11 cellular contexts compared by ENCODE assay signal in genomic region chr5:36701085-36701691, GRCh38.
A peak's percentile ranks its signal among the peaks of the same experiment; 100 is the strongest.
DNase-seq lines count a peak whose midpoint lies in the region; ATAC-seq and TF ChIP-seq lines count a peak whose summit lies in the region.
"Had no signal": no experiment of that assay in that cellular context is flagged by ENCODE, and none has a peak within 500 bp of the region (broad histone marks: within the 10 kb centered on the region; RNA-seq: fewer than 3 reads in every experiment).

No MANE protein-coding gene starts in this region.

- no peak overlapping the region for H3K27ac Mint-ChIP-seq in WTC11
- H3K27ac Mint-ChIP-seq: activated naive CD4-positive, alpha-beta T cell treated with anti-CD3 and anti-CD28 coated beads, Interleukin-2, amount 50 U/mL, for 24 hours; T-helper 1 cell treated with Interleukin-12 subunit alpha and Interleukin-12 subunit beta and Interleukin-4 antibody, amounts not matched to agents 30 μg/mL and 1 μg/mL, for 36 hours had no signal

- no peaks in the 10 kb centered on the region for H3K9me3 ChIP-seq in OCI-LY7 (ENCODE audit: low read length)
- no peaks in the 10 kb centered on the region for H3K9me3 ChIP-seq in aorta (ENCODE audit: control insufficient read depth, low read length)

- TF ChIP-seq CTCF in OCI-LY7 (conservative IDR thresholded peaks at IDR 0.05; ENCODE audit: low read length) (no peak), WTC11 (IDR thresholded peaks at IDR 0.05) (no peak)

- H3K27me3 Mint-ChIP-seq in WTC11 (ENCODE audit: low read depth), result peaks cover 11% of the 10 kb centered on the region

- WGBS in aorta, 2 donors, result 63 to 67% methylated on average over 4 of the region's 4 CpGs

- H3K27me3 ChIP-seq in aorta (ENCODE audit: control insufficient read depth in 1 of 2, insufficient read depth in 2 of 2, low read length in 1 of 2), result peaks cover 0 to 2% of the 10 kb centered on the region in 2 donors

- peaks cover 3% of the 10 kb centered on the region; the same call in 1 of the 2 replicates for H3K36me3 Mint-ChIP-seq in WTC11

- peaks cover 11% of the 10 kb centered on the region for H3K4me1 Mint-ChIP-seq in WTC11
- H3K4me1 Mint-ChIP-seq: activated naive CD4-positive, alpha-beta T cell treated with anti-CD3 and anti-CD28 coated beads, Interleukin-2, amount 50 U/mL, for 24 hours had no signal

- H3K4me1 ChIP-seq in OCI-LY7 (ENCODE audit: insufficient read depth, low read length, poor library complexity, severe bottlenecking) (peaks cover 16% of the 10 kb centered on the region), aorta (ENCODE audit: control insufficient read depth in 1 of 2, insufficient read depth in 2 of 2, low read length in 2 of 2) (no peaks in the 10 kb centered on the region)

- H3K9me3 Mint-ChIP-seq in WTC11, result peaks cover 10% of the 10 kb centered on the region
- H3K9me3 Mint-ChIP-seq: activated naive CD4-positive, alpha-beta T cell treated with anti-CD3 and anti-CD28 coated beads, Interleukin-2, amount 50 U/mL, for 24 hours; T-helper 1 cell treated with Interleukin-12 subunit alpha and Interleukin-12 subunit beta and Interleukin-4 antibody, amounts not matched to agents 30 μg/mL and 1 μg/mL, for 36 hours had no signal

- no peaks in the 10 kb centered on the region for H3K79me2 ChIP-seq in OCI-LY7 (ENCODE audit: insufficient read depth, low read depth, low read length)

- no peak overlapping the region for H2AFZ ChIP-seq in OCI-LY7 (ENCODE audit: low read length)

- intact Hi-C loops in OCI-LY7 (cut with micrococcal nuclease; ENCODE audit: unreplicated experiment) (no loop called here), aorta (cut with DNase I) (no loop called here)

- no TSS peak for BruUV-seq in OCI-LY7 (replicated peaks; lab: Mats Ljungman, UMichigan)

- H3K9me2 ChIP-seq in OCI-LY7 (ENCODE audit: insufficient read depth, low read length), result no peaks in the 10 kb centered on the region

- DNase-seq in Ammon's horn (ENCODE audit: low spot score) (peak; percentile 37), OCI-LY7 (ENCODE audit: low spot score) (peak; percentile 67), WTC11 (ENCODE audit: low spot score) (no peak), aorta (no peak), KBM-7 (no peak)
- no peak for DNase-seq in activated CD4-positive, alpha-beta T cell treated with anti-CD3 and anti-CD28 coated beads, Interleukin-2, amount 50 U/mL, for 48 hours
- DNase-seq: NCI-H187 treated with DMSO at 0.1 percent for 48 hours had no signal

- peak; percentile 80 for ATAC-seq in GM19455 (IDR thresholded peaks at IDR 0.05; ENCODE audit: unreplicated experiment)
- ATAC-seq in HG03045 (IDR thresholded peaks at IDR 0.05; ENCODE audit: unreplicated experiment), result peak; percentile 87
- no peak for ATAC-seq in WTC11
- no peak for ATAC-seq in aorta (ENCODE audit: low FRiP score)

- POLR2A ChIA-PET in OCI-LY7 (lab: Charles Lee) (interaction anchor here (0.7 to 1.8 kb wide), 9 partner anchors 9 to 196 kb away, joined by 3 to 5 read pairs (median 3); no protein-coding TSS in a partner anchor), WTC11 (lab: Charles Lee) (no interaction called here)

- CTCF ChIA-PET in OCI-LY7 (lab: Charles Lee; ENCODE audit: unreplicated experiment) (interaction anchor here (1.1 kb wide), 1 partner anchor 11 kb away, joined by 4 read pairs; no protein-coding TSS in a partner anchor), WTC11 (lab: Charles Lee) (interaction anchor here (2.9 kb wide), 1 partner anchor 11 kb away, joined by 19 read pairs; no protein-coding TSS in a partner anchor)

- H3K36me3 ChIP-seq in OCI-LY7 (ENCODE audit: insufficient read depth, low read length) (peaks cover 9% of the 10 kb centered on the region), aorta (ENCODE audit: control insufficient read depth in 1 of 2, insufficient read depth in 2 of 2, low read length in 1 of 2) (no peaks in the 10 kb centered on the region)

- no peaks in the 10 kb centered on the region for H4K20me1 ChIP-seq in OCI-LY7 (ENCODE audit: insufficient read depth, low read length)

- H3K27ac ChIP-seq in OCI-LY7 (ENCODE audit: low read depth, low read length, poor library complexity, severe bottlenecking), result no peak overlapping the region
- H3K27ac ChIP-seq in aorta (ENCODE audit: low read depth in 1 of 2, low read length in 2 of 2), result no peak overlapping the region

- no peak overlapping the region for H3K4me3 Mint-ChIP-seq in WTC11
- H3K4me3 Mint-ChIP-seq: activated naive CD4-positive, alpha-beta T cell treated with anti-CD3 and anti-CD28 coated beads, Interleukin-2, amount 50 U/mL, for 24 hours; T-helper 1 cell treated with Interleukin-12 subunit alpha and Interleukin-12 subunit beta and Interleukin-4 antibody, amounts not matched to agents 30 μg/mL and 1 μg/mL, for 36 hours had no signal

- in situ Hi-C loops in KBM-7 (cut with MboI; ENCODE audit: low pct_unique_long_range_greater_than_20kb, low sequenced_read_pairs), result no loop called here

- peak overlapping the region; percentile 42 for H3K4me2 ChIP-seq in OCI-LY7 (ENCODE audit: low read length)

- H3K4me3 ChIP-seq in OCI-LY7 (ENCODE audit: low read depth, low read length, poor library complexity, severe bottlenecking) (no peak overlapping the region), aorta (ENCODE audit: low read length in 2 of 2) (no peak overlapping the region)

TF ChIP-seq in WTC11, 78 proteins besides CTCF, POLR2A, EP300 and RAD21 (continues in another document):
- no peak for TF ChIP-seq ZNF263 (CRISPR knock-in tag; IDR thresholded peaks at IDR 0.05; ENCODE audit: low read depth)
- no peak for TF ChIP-seq TCF7 (CRISPR knock-in tag; IDR thresholded peaks at IDR 0.05; ENCODE audit: low read depth)
- TF ChIP-seq IRF2 (CRISPR knock-in tag; IDR thresholded peaks at IDR 0.05; ENCODE audit: borderline replicate concordance, low read depth), result no peak
- no peak for TF ChIP-seq ETV6 (CRISPR knock-in tag; IDR thresholded peaks at IDR 0.05)
- no peak for TF ChIP-seq E2F1 (CRISPR knock-in tag; IDR thresholded peaks at IDR 0.05)
- no peak for TF ChIP-seq PRRX2 (CRISPR knock-in tag; IDR thresholded peaks at IDR 0.05)
- TF ChIP-seq ATF6 (CRISPR knock-in tag; IDR thresholded peaks at IDR 0.05), result no peak
- no peak for TF ChIP-seq ZNF219 (CRISPR knock-in tag; IDR thresholded peaks at IDR 0.05; ENCODE audit: borderline replicate concordance)
- TF ChIP-seq HMGXB4 (CRISPR knock-in tag; IDR thresholded peaks at IDR 0.05), result no peak
- no peak for TF ChIP-seq HMGA2 (CRISPR knock-in tag; IDR thresholded peaks at IDR 0.05)

Comparison
In these comparisons a context has a peak if more than half of its experiments do, and no peak if none do; other contexts are left out.
1. DNase-seq: peak in Ammon's horn (single experiment) and OCI-LY7 (single experiment); none in WTC11 (single experiment), aorta (0 of 2), activated CD4-positive, alpha-beta T cell treated with anti-CD3 and anti-CD28 coated beads, Interleukin-2, amount 50 U/mL, for 48 hours (0 of 2) and KBM-7 (single experiment).
2. ATAC-seq: peak in GM19455 (single experiment) and HG03045 (single experiment); none in WTC11 (single experiment) and aorta (single experiment).